ENCODE assay signal across 15 cellular contexts in the genomic region with DNA sequence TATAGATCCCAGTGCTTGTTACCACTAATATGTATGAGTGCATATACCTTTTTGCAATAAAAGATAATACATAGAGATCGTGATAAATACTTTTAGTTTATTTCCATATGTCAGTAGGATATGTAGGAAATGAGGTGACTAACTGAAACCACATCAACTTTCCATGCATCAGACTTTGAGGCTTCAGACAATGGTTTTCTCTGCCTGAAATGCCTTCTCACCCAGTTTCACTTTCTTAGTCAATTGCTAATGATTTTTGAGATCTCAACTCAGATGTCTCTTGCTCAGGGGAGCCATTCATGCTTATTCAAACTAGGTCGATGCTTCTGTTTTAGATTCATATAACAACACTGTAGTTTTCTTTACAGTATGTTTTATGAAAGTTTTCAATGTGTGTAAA.
A peak's percentile ranks its signal among the peaks of the same experiment; 100 is the strongest.
DNase-seq lines count a peak whose midpoint lies in the region; ATAC-seq and TF ChIP-seq lines count a peak whose summit lies in the region.
"Had no signal": no experiment of that assay in that cellular context is flagged by ENCODE, and none has a peak within 500 bp of the region (broad histone marks: within the 10 kb centered on the region; RNA-seq: fewer than 3 reads in every experiment).

No MANE protein-coding gene starts in this region.

- TF ChIP-seq CTCF in PC-3 (conservative IDR thresholded peaks at IDR 0.05; ENCODE audit: low read depth, low read length): no peak
- no peak for TF ChIP-seq CTCF in natural killer cell (IDR thresholded peaks at IDR 0.05)
- no peak for TF ChIP-seq CTCF in left ventricle myocardium inferior (IDR thresholded peaks at IDR 0.05; ENCODE audit: borderline replicate concordance)

- no peaks in the 10 kb centered on the region for H3K9me2 ChIP-seq in PC-3 (replicated peaks; ENCODE audit: low read length)

- H3K27ac ChIP-seq in PC-3 (ENCODE audit: low read length): no peak overlapping the region
- H3K27ac ChIP-seq in left ventricle myocardium inferior (replicated peaks): no peak overlapping the region
- H3K27ac ChIP-seq: skin epidermis had no signal

- no peak overlapping the region for H3K27ac Mint-ChIP-seq in natural killer cell
- H3K27ac Mint-ChIP-seq: CD14-positive monocyte had no signal

- DNase-seq in PC-3 (peak; percentile 15), natural killer cell (no peak), left ventricle myocardium inferior (no peak)
- DNase-seq in stimulated activated naive CD8-positive, alpha-beta T cell treated with anti-CD3 and anti-CD28 coated beads, Interleukin-15, Interleukin-2, amounts not matched to agents 100 U/mL and 50 U/mL, for 24 hours: no peak
- DNase-seq: activated gamma-delta T cell treated with Interleukin-2 at 50 U/mL for 16 hours; effector memory CD4-positive, alpha-beta T cell; midbrain; NCI-H69; occipital lobe had no signal

- POLR2A ChIA-PET in PC-3 (lab: Charles Lee; ENCODE audit: unreplicated experiment): no interaction called here

- H3K9ac ChIP-seq in PC-3 (ENCODE audit: low read length): no peak overlapping the region

- H3K36me3 Mint-ChIP-seq in natural killer cell: peaks cover 6% of the 10 kb centered on the region
- H3K36me3 Mint-ChIP-seq: CD14-positive monocyte had no signal

- H2AFZ ChIP-seq in PC-3 (ENCODE audit: low read length): no peak overlapping the region

- no TSS peak for BruUV-seq in PC-3 (replicated peaks; lab: Mats Ljungman, UMichigan)

- no peaks in the 10 kb centered on the region for H3K36me3 ChIP-seq in PC-3 (ENCODE audit: low read depth, low read length)
- H3K36me3 ChIP-seq in left ventricle myocardium inferior: no peaks in the 10 kb centered on the region

- H3K79me2 ChIP-seq in PC-3 (ENCODE audit: low read length): no peaks in the 10 kb centered on the region

- H3K4me2 ChIP-seq in PC-3 (ENCODE audit: low read length): no peak overlapping the region

- H3K4me1 ChIP-seq in PC-3 (ENCODE audit: insufficient read depth, low read length) (no peaks in the 10 kb centered on the region), left ventricle myocardium inferior (no peaks in the 10 kb centered on the region)

- intact Hi-C loops in PC-3 (cut with micrococcal nuclease): no loop called here
- intact Hi-C loops in natural killer cell (cut with micrococcal nuclease): no loop called here
- intact Hi-C loops in left ventricle myocardium inferior (cut with micrococcal nuclease): no loop called here

- H3K4me3 Mint-ChIP-seq in natural killer cell: no peak overlapping the region
- H3K4me3 Mint-ChIP-seq: CD14-positive monocyte had no signal

- H3K4me1 Mint-ChIP-seq in natural killer cell: no peaks in the 10 kb centered on the region
- H3K4me1 Mint-ChIP-seq: CD14-positive monocyte had no signal

- no peaks in the 10 kb centered on the region for H3F3A ChIP-seq in PC-3 (ENCODE audit: low read length, unreplicated experiment)

- CTCF ChIA-PET in PC-3 (lab: Charles Lee): no interaction called here

- H3K4me3 ChIP-seq in PC-3 (ENCODE audit: low read length): no peak overlapping the region
- no peak overlapping the region for H3K4me3 ChIP-seq in left ventricle myocardium inferior
- H3K4me3 ChIP-seq: skin epidermis had no signal

- no peaks in the 10 kb centered on the region for H4K20me1 ChIP-seq in PC-3 (ENCODE audit: low read length)

- H3K27me3 Mint-ChIP-seq in natural killer cell (ENCODE audit: low read depth in 2 of 2): no peaks in the 10 kb centered on the region

- H3K27me3 ChIP-seq in PC-3 (ENCODE audit: low read length) (no peaks in the 10 kb centered on the region), left ventricle myocardium inferior (ENCODE audit: low read depth) (no peaks in the 10 kb centered on the region)

- ATAC-seq in GM21360 (IDR thresholded peaks at IDR 0.05; ENCODE audit: unreplicated experiment) (peak; percentile 61), HG03342 (IDR thresholded peaks at IDR 0.05; ENCODE audit: unreplicated experiment) (peak; percentile 90), PC-3 (no peak), natural killer cell (no peak), GM18907 (IDR thresholded peaks at IDR 0.05; ENCODE audit: unreplicated experiment) (no peak)
- ATAC-seq in stimulated activated naive CD8-positive, alpha-beta T cell treated with anti-CD3 and anti-CD28 coated beads, Interleukin-15, Interleukin-2, amounts not matched to agents 100 U/mL and 50 U/mL, for 24 hours: peak; percentile 32
- ATAC-seq: Right ventricle myocardium inferior had no signal

- no peaks in the 10 kb centered on the region for H3K9me3 ChIP-seq in PC-3 (ENCODE audit: low read length)
- H3K9me3 ChIP-seq in left ventricle myocardium inferior (replicated peaks): peaks cover 4% of the 10 kb centered on the region

- peaks cover 14 to 33% of the 10 kb centered on the region in 2 donors for H3K9me3 Mint-ChIP-seq in natural killer cell

Comparison
In these comparisons a context has a peak if more than half of its experiments do, and no peak if none do; other contexts are left out.
1. ATAC-seq: peak in GM21360 (single experiment), HG03342 (single experiment) and stimulated activated naive CD8-positive, alpha-beta T cell treated with anti-CD3 and anti-CD28 coated beads, Interleukin-15, Interleukin-2, amounts not matched to agents 100 U/mL and 50 U/mL, for 24 hours (single experiment); none in PC-3 (single experiment), natural killer cell (0 of 3) and GM18907 (single experiment).